In genomic region chr16:77190478-77191258, GRCh38 we compare ENCODE assay signal across 8 cellular contexts. TPM values are rescaled to one million over a fixed set of nuclear protein-coding genes. Genes with fewer than 3 reads are reported as not detected.
DNase-seq lines count a peak whose midpoint lies in the region; ATAC-seq and TF ChIP-seq lines count a peak whose summit lies in the region.

Gene MON1B, plus strand, starts transcription at chr16:77191190. Its CDS starts 296 bp downstream, at chr16:77191486.

- peaks cover 32% of the 10 kb centered on the region for H3K36me3 ChIP-seq in BLaER1

- CTCF ChIA-PET in activated CD4-positive, alpha-beta T cell treated with anti-CD3 and anti-CD28 coated beads, Interleukin-2, amount 10 ng/mL, durations not matched to agents 7 days and 5 days (lab: Charles Lee) = no interaction called here

- DNase-seq in NCI-H69 (lab: John Stamatoyannopoulos, UW) (peak; percentile 96), coronary artery (ENCODE audit: low spot score) (peak; percentile 99), left colon (peak; percentile 96 to 99)
- DNase-seq in activated CD4-positive, alpha-beta T cell treated with anti-CD3 and anti-CD28 coated beads, Interleukin-2, amount 10 ng/mL, durations not matched to agents 7 days and 5 days = peak; percentile 96
- DNase-seq in stimulated activated CD4-positive, alpha-beta T cell treated with anti-CD3 and anti-CD28 coated beads, Interleukin-1b, Interleukin-23, amount 100 ng/mL, for 48 hours = peak; percentile 95

- H3K9me3 ChIP-seq in BLaER1 = no peaks in the 10 kb centered on the region

- H3K4me1 Mint-ChIP-seq in activated CD4-positive, alpha-beta T cell treated with anti-CD3 and anti-CD28 coated beads, Interleukin-2, amount 10 ng/mL, durations not matched to agents 7 days and 5 days = peaks cover 37% of the 10 kb centered on the region

- peaks cover 27% of the 10 kb centered on the region for H3K4me1 ChIP-seq in BLaER1

- H3K27ac ChIP-seq in BLaER1 (peak within 1 kb of the TSS; percentile 93), coronary artery (peak within 1 kb of the TSS; percentile 93 to 96)

- no peaks in the 10 kb centered on the region for H3K27me3 ChIP-seq in BLaER1

- peak within 1 kb of the TSS; percentile 89 for H3K4me3 Mint-ChIP-seq in activated CD4-positive, alpha-beta T cell treated with anti-CD3 and anti-CD28 coated beads, Interleukin-2, amount 10 ng/mL, durations not matched to agents 7 days and 5 days

- peaks cover 39% of the 10 kb centered on the region for H3K36me3 Mint-ChIP-seq in activated CD4-positive, alpha-beta T cell treated with anti-CD3 and anti-CD28 coated beads, Interleukin-2, amount 10 ng/mL, durations not matched to agents 7 days and 5 days (ENCODE audit: low read depth)

- H3K27ac Mint-ChIP-seq in activated CD4-positive, alpha-beta T cell treated with anti-CD3 and anti-CD28 coated beads, Interleukin-2, amount 10 ng/mL, durations not matched to agents 7 days and 5 days = peak within 1 kb of the TSS; percentile 100

- peak within 1 kb of the TSS; percentile 87 for H3K4me3 ChIP-seq in BLaER1
- H3K4me3 ChIP-seq in coronary artery = peak within 1 kb of the TSS; percentile 99

- POLR2A ChIA-PET in activated CD4-positive, alpha-beta T cell treated with anti-CD3 and anti-CD28 coated beads, Interleukin-2, amount 10 ng/mL, durations not matched to agents 7 days and 5 days (lab: Charles Lee) = no interaction called here

- intact Hi-C loops in left colon (cut with DNase I, micrococcal nuclease) = no loop called here

- peaks cover 27% of the 10 kb centered on the region for H4K20me1 ChIP-seq in BLaER1

- TF ChIP-seq CTCF in coronary artery (IDR thresholded peaks at IDR 0.05) = no peak

- peaks cover 2% of the 10 kb centered on the region for H3K9me3 Mint-ChIP-seq in activated CD4-positive, alpha-beta T cell treated with anti-CD3 and anti-CD28 coated beads, Interleukin-2, amount 10 ng/mL, durations not matched to agents 7 days and 5 days

- peak within 1 kb of the TSS; percentile 84 for H3K4me2 ChIP-seq in BLaER1

- ATAC-seq in GM19328 (IDR thresholded peaks at IDR 0.05; ENCODE audit: unreplicated experiment) (peak; percentile 95), HG03520 (IDR thresholded peaks at IDR 0.05; ENCODE audit: unreplicated experiment) (peak; percentile 98), left colon (peak; percentile 95)

- peaks cover 4% of the 10 kb centered on the region for H3K27me3 Mint-ChIP-seq in activated CD4-positive, alpha-beta T cell treated with anti-CD3 and anti-CD28 coated beads, Interleukin-2, amount 10 ng/mL, durations not matched to agents 7 days and 5 days

- peak within 1 kb of the TSS; percentile 86 for H3K9ac ChIP-seq in BLaER1

RNA-seq across cellular contexts. Expression of gene MON1B, which starts in this region (rescaled TPM):
- total RNA-seq in activated CD4-positive, alpha-beta T cell treated with anti-CD3 and anti-CD28 coated beads, Interleukin-2, amount 10 ng/mL, durations not matched to agents 7 days and 5 days = 10 to 100 TPM; 62.8 to 70.7 TPM
- total RNA-seq in left colon = 10 to 100 TPM; 71.6 to 82.3 TPM

Comparison
In these comparisons a context has a peak if more than half of its experiments do, and no peak if none do; other contexts are left out.
1. Peak in every context shown above with its lines: DNase-seq, ATAC-seq, H3K4me3 ChIP-seq and H3K27ac ChIP-seq.